Comparison of ENCODE assay signal across 1 cellular context in the genomic region with DNA sequence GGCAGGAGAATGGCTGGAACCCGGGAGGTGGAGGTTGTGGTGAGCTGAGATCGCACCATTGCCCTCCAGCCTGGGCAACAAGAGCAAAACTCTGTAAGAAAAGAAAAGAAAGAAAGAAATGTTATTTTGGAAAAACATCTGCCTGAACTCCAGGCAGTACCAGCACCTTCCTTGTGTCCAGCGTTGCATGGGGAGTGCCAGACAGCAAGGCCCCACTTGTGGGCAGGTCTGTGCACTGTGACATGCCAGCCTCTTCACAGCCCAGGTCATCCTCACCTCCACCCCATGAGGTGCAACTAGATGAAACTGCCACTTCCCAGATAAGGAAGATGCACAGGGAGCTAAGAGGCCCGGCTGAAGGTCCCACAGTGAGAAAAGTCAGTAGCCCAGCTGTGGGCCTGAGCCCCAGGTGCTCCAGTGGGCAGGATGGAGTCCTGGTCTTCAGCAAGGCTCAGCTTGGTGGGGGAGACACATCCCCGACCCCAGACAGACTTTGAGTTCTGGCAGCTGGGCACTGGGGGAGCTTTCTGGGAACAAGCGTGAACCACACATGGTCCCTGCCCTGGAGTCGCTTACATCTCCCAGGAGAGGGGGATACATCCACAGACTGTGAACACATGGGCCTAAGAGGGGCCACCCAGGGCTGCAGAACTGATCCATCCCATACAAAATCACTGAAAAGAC.
TF ChIP-seq lines count a peak whose summit lies in the region.

No MANE protein-coding gene starts in this region.

TF ChIP-seq in HepG2, 621 proteins besides CTCF, POLR2A, EP300 and RAD21 (continued from another document):
- TF ChIP-seq CHD2 (IDR thresholded peaks at IDR 0.05; ENCODE audit: low read depth, low read length) (no peak), ZNF235 (CRISPR knock-in tag; IDR thresholded peaks at IDR 0.05; ENCODE audit: borderline replicate concordance) (no peak), MED8 (CRISPR knock-in tag; IDR thresholded peaks at IDR 0.05; ENCODE audit: insufficient replicate concordance) (no peak), ZNF547 (CRISPR knock-in tag; IDR thresholded peaks at IDR 0.05) (no peak), KAT7 (CRISPR knock-in tag; IDR thresholded peaks at IDR 0.05; ENCODE audit: borderline replicate concordance) (no peak)
- TF ChIP-seq, protein P1, sequence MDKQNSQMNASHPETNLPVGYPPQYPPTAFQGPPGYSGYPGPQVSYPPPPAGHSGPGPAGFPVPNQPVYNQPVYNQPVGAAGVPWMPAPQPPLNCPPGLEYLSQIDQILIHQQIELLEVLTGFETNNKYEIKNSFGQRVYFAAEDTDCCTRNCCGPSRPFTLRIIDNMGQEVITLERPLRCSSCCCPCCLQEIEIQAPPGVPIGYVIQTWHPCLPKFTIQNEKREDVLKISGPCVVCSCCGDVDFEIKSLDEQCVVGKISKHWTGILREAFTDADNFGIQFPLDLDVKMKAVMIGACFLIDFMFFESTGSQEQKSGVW (CRISPR knock-in tag; IDR thresholded peaks at IDR 0.05; ENCODE audit: borderline replicate concordance), result no peak
